15 cellular contexts compared by ENCODE assay signal in the genomic region with DNA sequence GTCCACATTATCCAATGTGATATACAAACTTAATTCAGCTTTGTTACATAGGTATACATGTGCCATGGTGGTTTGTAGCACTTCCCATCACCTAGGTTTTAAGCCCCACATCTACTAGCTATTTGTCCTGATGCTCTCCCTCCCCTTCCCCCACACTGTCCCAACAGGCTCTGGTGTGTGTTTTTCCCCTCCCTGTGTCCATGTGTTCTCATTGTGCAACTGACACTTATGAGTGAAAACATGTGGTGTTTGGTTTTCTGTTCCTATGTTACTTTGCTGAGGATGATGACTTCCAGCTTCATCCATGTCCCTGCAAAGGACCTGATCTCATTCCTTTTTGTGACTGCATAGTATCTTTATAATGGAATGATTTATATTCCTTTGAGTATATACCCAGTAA.
"Had no signal": no experiment of that assay in that cellular context is flagged by ENCODE, and none has a peak within 500 bp of the region (broad histone marks: within the 10 kb centered on the region; RNA-seq: fewer than 3 reads in every experiment).

No MANE protein-coding gene starts in this region.

- H3K4me3 ChIP-seq: cardiac muscle cell, mucosa of descending colon, testis, tibial nerve, upper lobe of right lung had no signal

- H3K27me3 ChIP-seq: cardiac muscle cell, foreskin keratinocyte, testis, tibial nerve, upper lobe of right lung had no signal

- H3K9me3 ChIP-seq: testis, upper lobe of right lung had no signal

- H3K36me3 ChIP-seq: cardiac muscle cell, tibial nerve, upper lobe of right lung had no signal

- H3K27ac ChIP-seq: cardiac muscle cell, foreskin keratinocyte, testis, tibial nerve, upper lobe of right lung had no signal

- DNase-seq: cerebellar nuclear complex; effector memory CD8-positive, alpha-beta T cell; foreskin keratinocyte; immature natural killer cell; mammary epithelial cell; mucosa of descending colon; natural killer cell; posterior cingulate gyrus; stimulated activated CD4-positive, alpha-beta T cell treated with anti-CD3 and anti-CD28 coated beads, Interleukin-15, amount 100 ng/mL, for 24 hours; stimulated activated CD4-positive, alpha-beta T cell treated with anti-CD3 and anti-CD28 coated beads, Interleukin-1b, Interleukin-23, amount 100 ng/mL, for 48 hours; stimulated activated CD4-positive, alpha-beta T cell treated with anti-CD3 and anti-CD28 coated beads, Interleukin-4, amount 100 ng/mL, for 24 hours; testis; upper lobe of right lung had no signal

- H3K4me1 ChIP-seq: foreskin keratinocyte, testis, tibial nerve, upper lobe of right lung had no signal
